In the genomic region with DNA sequence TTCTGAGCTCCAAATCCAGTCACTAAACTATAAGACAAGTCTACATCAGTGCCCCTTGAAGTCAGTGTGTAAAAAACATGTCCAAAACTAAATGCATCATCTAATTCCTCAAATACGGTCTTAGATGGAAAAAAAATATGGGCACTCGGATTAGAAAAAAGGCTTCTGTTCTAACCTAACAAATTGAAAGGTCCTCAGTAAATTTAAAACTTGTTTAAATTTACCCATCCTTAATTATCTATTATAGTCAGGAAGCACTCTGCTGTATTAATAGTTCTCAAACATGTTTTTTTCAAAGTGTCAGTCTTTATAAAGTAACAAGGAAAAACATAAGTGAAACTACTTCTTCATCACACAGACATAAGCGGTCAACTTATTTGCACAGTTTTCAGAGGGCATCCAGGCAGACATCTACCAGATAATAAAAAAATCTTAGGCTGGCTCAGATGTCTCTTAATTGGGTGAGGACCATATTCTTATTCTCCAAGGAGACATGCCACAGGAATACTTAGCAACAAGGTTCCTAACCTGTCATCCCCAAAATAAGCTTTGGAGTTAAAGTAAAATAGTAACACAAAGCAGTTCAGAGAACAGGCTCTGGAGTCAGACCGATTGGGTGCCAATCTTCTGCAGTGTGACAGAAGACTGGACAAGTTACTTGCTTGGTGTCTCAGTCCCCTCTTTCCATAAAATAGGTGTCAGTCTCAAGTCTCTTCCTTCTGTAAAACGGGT, we compare ENCODE assay signal across 10 cellular contexts. TPM values are rescaled to one million over a fixed set of nuclear protein-coding genes. Genes with fewer than 3 reads are reported as not detected.
DNase-seq lines count a peak whose midpoint lies in the region; ATAC-seq and TF ChIP-seq lines count a peak whose summit lies in the region.
"Had no signal": no experiment of that assay in that cellular context is flagged by ENCODE, and none has a peak within 500 bp of the region (broad histone marks: within the 10 kb centered on the region; RNA-seq: fewer than 3 reads in every experiment).

No MANE protein-coding gene starts in this region.

- no peaks in the 10 kb centered on the region for H3K9me3 Mint-ChIP-seq in stimulated activated naive CD8-positive, alpha-beta T cell treated with anti-CD3 and anti-CD28 coated beads, Interleukin-15, Interleukin-2, amounts not matched to agents 100 ng/mL and 50 ng/mL, for 24 hours
- H3K9me3 Mint-ChIP-seq in natural killer cell, result no peaks in the 10 kb centered on the region

- peak overlapping the region; percentile 48 for H3K27ac ChIP-seq in cingulate gyrus (ENCODE audit: low read depth, low read length)

- H3K27me3 Mint-ChIP-seq in stimulated activated naive CD8-positive, alpha-beta T cell treated with anti-CD3 and anti-CD28 coated beads, Interleukin-15, Interleukin-2, amounts not matched to agents 100 ng/mL and 50 ng/mL, for 24 hours, result no peaks in the 10 kb centered on the region
- no peaks in the 10 kb centered on the region for H3K27me3 Mint-ChIP-seq in natural killer cell (ENCODE audit: low read depth in 2 of 2)

- peaks cover 70% of the 10 kb centered on the region for H3K4me1 Mint-ChIP-seq in stimulated activated naive CD8-positive, alpha-beta T cell treated with anti-CD3 and anti-CD28 coated beads, Interleukin-15, Interleukin-2, amounts not matched to agents 100 ng/mL and 50 ng/mL, for 24 hours (ENCODE audit: low read depth)
- peaks cover 68 to 69% of the 10 kb centered on the region in 2 donors for H3K4me1 Mint-ChIP-seq in natural killer cell

- intact Hi-C loops in natural killer cell (cut with micrococcal nuclease), result loop anchor here (2.0 kb wide), 1 partner anchor 19 kb away; no protein-coding TSS in a partner anchor

- peaks cover 12% of the 10 kb centered on the region for H3K36me3 Mint-ChIP-seq in stimulated activated naive CD8-positive, alpha-beta T cell treated with anti-CD3 and anti-CD28 coated beads, Interleukin-15, Interleukin-2, amounts not matched to agents 100 ng/mL and 50 ng/mL, for 24 hours (ENCODE audit: low read depth)
- H3K36me3 Mint-ChIP-seq in natural killer cell, result peaks cover 6% of the 10 kb centered on the region

- TF ChIP-seq CTCF in natural killer cell (IDR thresholded peaks at IDR 0.05), result no peak

- peak overlapping the region; percentile 96 for H3K27ac Mint-ChIP-seq in stimulated activated naive CD8-positive, alpha-beta T cell treated with anti-CD3 and anti-CD28 coated beads, Interleukin-15, Interleukin-2, amounts not matched to agents 100 ng/mL and 50 ng/mL, for 24 hours
- H3K27ac Mint-ChIP-seq in natural killer cell, result peak overlapping the region; percentile 87 to 93

- H3K4me3 Mint-ChIP-seq in stimulated activated naive CD8-positive, alpha-beta T cell treated with anti-CD3 and anti-CD28 coated beads, Interleukin-15, Interleukin-2, amounts not matched to agents 100 ng/mL and 50 ng/mL, for 24 hours, result peak overlapping the region; percentile 90
- peak overlapping the region; percentile 89 for H3K4me3 Mint-ChIP-seq in natural killer cell

- ATAC-seq in stimulated activated naive CD8-positive, alpha-beta T cell treated with anti-CD3 and anti-CD28 coated beads, Interleukin-15, Interleukin-2, amounts not matched to agents 100 U/mL and 50 U/mL, for 24 hours, result no peak
- ATAC-seq in natural killer cell, result peak; percentile 7 to 47 (median 28)
- ATAC-seq in HG03565 (IDR thresholded peaks at IDR 0.05; ENCODE audit: unreplicated experiment), result no peak
- ATAC-seq in GM21447 (IDR thresholded peaks at IDR 0.05; ENCODE audit: unreplicated experiment), result no peak

- DNase-seq in stimulated activated naive CD8-positive, alpha-beta T cell treated with anti-CD3 and anti-CD28 coated beads, Interleukin-15, Interleukin-2, amounts not matched to agents 100 U/mL and 50 U/mL, for 24 hours, result no peak
- no peak for DNase-seq in natural killer cell
- no peak for DNase-seq in T-helper 9 cell
- DNase-seq in HPDE6-E6E7 (ENCODE audit: extremely low spot score), result no peak
- DNase-seq: activated CD8-positive, alpha-beta memory T cell treated with anti-CD3 and anti-CD28 coated beads for 24 hours; NCI-H82 had no signal

RNA-seq across cellular contexts. Expression of gene ELF1, which starts 33.4 kb away (rescaled TPM):
- total RNA-seq in natural killer cell, result 100 to 1,000 TPM; 174 to 216 (median 193) TPM

Comparison
In these comparisons a context has a peak if more than half of its experiments do, and no peak if none do; other contexts are left out.
1. ATAC-seq: peak in natural killer cell (3 of 3); none in stimulated activated naive CD8-positive, alpha-beta T cell treated with anti-CD3 and anti-CD28 coated beads, Interleukin-15, Interleukin-2, amounts not matched to agents 100 U/mL and 50 U/mL, for 24 hours (single experiment), HG03565 (single experiment) and GM21447 (single experiment).